19 cellular contexts compared by ENCODE assay signal in genomic region chr4:74503580-74503979, GRCh38. TPM values are rescaled to one million over a fixed set of nuclear protein-coding genes. Genes with fewer than 3 reads are reported as not detected.
DNase-seq lines count a peak whose midpoint lies in the region; ATAC-seq and TF ChIP-seq lines count a peak whose summit lies in the region.
"Had no signal": no experiment of that assay in that cellular context is flagged by ENCODE, and none has a peak within 500 bp of the region (broad histone marks: within the 10 kb centered on the region; RNA-seq: fewer than 3 reads in every experiment).

No MANE protein-coding gene starts in this region.

- intact Hi-C loops in left colon (cut with DNase I, micrococcal nuclease) = no loop called here

- TF ChIP-seq CTCF in choroid plexus epithelial cell (conservative IDR thresholded peaks at IDR 0.05; ENCODE audit: low read depth, low read length) = no peak

- DNase-seq in EL = peak; percentile 73
- DNase-seq in NCI-H226 = peak; percentile 34
- peak; percentile 44 for DNase-seq in choroid plexus epithelial cell (ENCODE audit: low read depth)
- no peak for DNase-seq in left colon
- no peak for DNase-seq in stimulated activated CD4-positive, alpha-beta T cell treated with anti-CD3 and anti-CD28 coated beads, Interleukin-15, amount 100 ng/mL, for 24 hours
- no peak for DNase-seq in HuH-7.5 (ENCODE audit: low spot score)
- DNase-seq: activated CD4-positive, alpha-beta T cell treated with anti-CD3 and anti-CD28 coated beads, Interleukin-2, amount 50 U/mL, for 4 hours; DMS79; effector CD8-positive, alpha-beta T cell; heart right ventricle; naive B cell; NCI-H1694 treated with DMSO at 0.1 percent for 48 hours; NCI-H526 treated with DMSO at 0.1 percent for 48 hours; Right ventricle myocardium superior; stimulated activated naive CD4-positive, alpha-beta T cell treated with Interleukin-2 at 50 U/mL for 16 hours had no signal

- H3K4me3 ChIP-seq in choroid plexus epithelial cell (ENCODE audit: low read depth, low read length) = no peak overlapping the region
- H3K4me3 ChIP-seq: ascending aorta, GM12878, heart right ventricle had no signal

- ATAC-seq in left colon = peak; percentile 80
- ATAC-seq in HG02885 (IDR thresholded peaks at IDR 0.05; ENCODE audit: poor library complexity, unreplicated experiment) = no peak
- no peak for ATAC-seq in HG03097 (IDR thresholded peaks at IDR 0.05; ENCODE audit: low FRiP score, unreplicated experiment)
- ATAC-seq: GM12878, heart right ventricle had no signal

RNA-seq across cellular contexts. Expression of gene AREG, which starts 58.6 kb away (rescaled TPM):
- 10 to 100 TPM; 30.0 to 42.3 TPM for total RNA-seq in left colon
- total RNA-seq: GM12878 had no signal

Comparison
In these comparisons a context has a peak if more than half of its experiments do, and no peak if none do; other contexts are left out.
1. DNase-seq: peak in EL (single experiment), NCI-H226 (single experiment) and choroid plexus epithelial cell (single experiment); none in left colon (0 of 2), stimulated activated CD4-positive, alpha-beta T cell treated with anti-CD3 and anti-CD28 coated beads, Interleukin-15, amount 100 ng/mL, for 24 hours (single experiment) and HuH-7.5 (single experiment).